ENCODE assay signal across 8 cellular contexts in the genomic region with DNA sequence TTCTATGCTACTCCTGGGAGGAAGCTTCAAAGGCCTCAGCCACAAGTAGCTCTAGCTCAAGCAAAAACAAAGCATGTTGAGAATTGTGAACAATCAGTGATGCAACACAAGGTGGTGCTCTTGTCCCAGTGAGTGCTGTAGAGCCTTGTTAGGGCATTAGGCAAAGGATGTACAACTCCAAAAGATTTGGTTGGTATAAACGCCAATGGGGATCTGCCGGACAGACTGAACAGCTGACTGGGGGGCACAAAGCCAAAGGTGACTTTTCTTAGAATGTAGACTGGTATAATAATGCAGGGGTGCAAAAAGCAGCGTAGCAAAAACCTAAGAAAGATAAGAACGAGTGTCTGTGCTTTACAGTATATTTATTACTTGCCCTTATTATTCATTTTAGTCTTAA.
DNase-seq lines count a peak whose midpoint lies in the region; ATAC-seq, FAIRE-seq and TF ChIP-seq lines count a peak whose summit lies in the region.

No MANE protein-coding gene starts in this region.

- peak; percentile 31 for DNase-seq in DND-41
- peak; percentile 73 for DNase-seq in NCI-H1436 (lab: John Stamatoyannopoulos, UW)
- peak; percentile 48 for DNase-seq in SW480 (ENCODE audit: low spot score)
- DNase-seq in glomerular endothelial cell (ENCODE audit: extremely low read depth, low read depth, low spot score): peak; percentile 9
- DNase-seq in small intestine: peak; percentile 73
- no peak for DNase-seq in activated CD8-positive, alpha-beta memory T cell treated with anti-CD3 and anti-CD28 coated beads, Interleukin-2, amount 50 U/mL, for 48 hours

- no peak overlapping the region; the same call in 1 of the 2 replicates for H2AFZ ChIP-seq in DND-41 (ENCODE audit: low read depth, low read length)

- ATAC-seq in DND-41 (ENCODE audit: insufficient read depth, low read depth): peak; percentile 82; the same call in 2 of the 3 replicates
- peak; percentile 59 for ATAC-seq in GM21717 (IDR thresholded peaks at IDR 0.05; ENCODE audit: unreplicated experiment)
- no peak for ATAC-seq in gastroesophageal sphincter

- H3K27me3 ChIP-seq in DND-41 (ENCODE audit: insufficient read depth, low read length, poor library complexity) (no peaks in the 10 kb centered on the region), small intestine (ENCODE audit: control insufficient read depth in 2 of 2, insufficient read depth in 2 of 2, low read length in 2 of 2) (no peaks in the 10 kb centered on the region), gastroesophageal sphincter (no peaks in the 10 kb centered on the region)

- TF ChIP-seq EP300 in gastroesophageal sphincter (IDR thresholded peaks at IDR 0.05): no peak

- no peaks in the 10 kb centered on the region for H4K20me1 ChIP-seq in DND-41 (ENCODE audit: insufficient read depth, low read length)

- no peak overlapping the region for H3K9ac ChIP-seq in DND-41 (ENCODE audit: low read depth, low read length)

- H3K4me3 ChIP-seq in DND-41 (ENCODE audit: low read depth in 1 of 2, low read length in 2 of 2) (no peak overlapping the region), small intestine (ENCODE audit: low read depth in 1 of 2, low read length in 2 of 2) (no peak overlapping the region), gastroesophageal sphincter (no peak overlapping the region)

- H3K9me3 ChIP-seq in DND-41 (ENCODE audit: insufficient read depth, low read length, severe bottlenecking): peaks cover 2% of the 10 kb centered on the region
- no peaks in the 10 kb centered on the region for H3K9me3 ChIP-seq in small intestine (ENCODE audit: control insufficient read depth, low read depth)
- H3K9me3 ChIP-seq in gastroesophageal sphincter: no peaks in the 10 kb centered on the region

- 34 to 45% (median 44%) methylated on average over 4 of the region's 4 CpGs for WGBS in small intestine, 3 donors
- WGBS in gastroesophageal sphincter (ENCODE audit: low coverage in 1 of 2), 2 donors: 37 to 55% methylated on average over 4 of the region's 4 CpGs

- no peak for TF ChIP-seq POLR2A in gastroesophageal sphincter (IDR thresholded peaks at IDR 0.05)

- H3K36me3 ChIP-seq in DND-41 (ENCODE audit: insufficient read depth, low read length): no peaks in the 10 kb centered on the region
- H3K36me3 ChIP-seq in small intestine (ENCODE audit: control insufficient read depth in 2 of 2, insufficient read depth in 2 of 2, low read length in 2 of 2): no peaks in the 10 kb centered on the region
- no peaks in the 10 kb centered on the region for H3K36me3 ChIP-seq in gastroesophageal sphincter

- FAIRE-seq in small intestine (lab: Jason Lieb, UNC): no peak

- H3K4me1 ChIP-seq in DND-41 (ENCODE audit: insufficient read depth, low read length): no peaks in the 10 kb centered on the region; the same call in 1 of the 2 replicates
- H3K4me1 ChIP-seq in small intestine (ENCODE audit: control insufficient read depth in 2 of 2, insufficient read depth in 1 of 2, low read depth in 1 of 2, low read length in 1 of 2): no peaks in the 10 kb centered on the region
- no peaks in the 10 kb centered on the region for H3K4me1 ChIP-seq in gastroesophageal sphincter

- no peak overlapping the region for H3K4me2 ChIP-seq in DND-41 (ENCODE audit: insufficient read depth, low read length)

- H3K27ac ChIP-seq in DND-41 (ENCODE audit: low read length) (no peak overlapping the region), small intestine (ENCODE audit: low read depth in 1 of 2, low read length in 1 of 2) (no peak overlapping the region), gastroesophageal sphincter (no peak overlapping the region)

- no peaks in the 10 kb centered on the region for H3K79me2 ChIP-seq in DND-41 (ENCODE audit: insufficient read depth, low read length)

- TF ChIP-seq CTCF in DND-41 (IDR thresholded peaks at IDR 0.05; ENCODE audit: borderline replicate concordance, extremely low read depth, low read length, poor library complexity, severe bottlenecking): peak; percentile 72
- peak in 1 of 4 experiments; percentile 31 for TF ChIP-seq CTCF in gastroesophageal sphincter (IDR thresholded peaks at IDR 0.05)
